ENCODE assay signal across 1 cellular context in the genomic region with DNA sequence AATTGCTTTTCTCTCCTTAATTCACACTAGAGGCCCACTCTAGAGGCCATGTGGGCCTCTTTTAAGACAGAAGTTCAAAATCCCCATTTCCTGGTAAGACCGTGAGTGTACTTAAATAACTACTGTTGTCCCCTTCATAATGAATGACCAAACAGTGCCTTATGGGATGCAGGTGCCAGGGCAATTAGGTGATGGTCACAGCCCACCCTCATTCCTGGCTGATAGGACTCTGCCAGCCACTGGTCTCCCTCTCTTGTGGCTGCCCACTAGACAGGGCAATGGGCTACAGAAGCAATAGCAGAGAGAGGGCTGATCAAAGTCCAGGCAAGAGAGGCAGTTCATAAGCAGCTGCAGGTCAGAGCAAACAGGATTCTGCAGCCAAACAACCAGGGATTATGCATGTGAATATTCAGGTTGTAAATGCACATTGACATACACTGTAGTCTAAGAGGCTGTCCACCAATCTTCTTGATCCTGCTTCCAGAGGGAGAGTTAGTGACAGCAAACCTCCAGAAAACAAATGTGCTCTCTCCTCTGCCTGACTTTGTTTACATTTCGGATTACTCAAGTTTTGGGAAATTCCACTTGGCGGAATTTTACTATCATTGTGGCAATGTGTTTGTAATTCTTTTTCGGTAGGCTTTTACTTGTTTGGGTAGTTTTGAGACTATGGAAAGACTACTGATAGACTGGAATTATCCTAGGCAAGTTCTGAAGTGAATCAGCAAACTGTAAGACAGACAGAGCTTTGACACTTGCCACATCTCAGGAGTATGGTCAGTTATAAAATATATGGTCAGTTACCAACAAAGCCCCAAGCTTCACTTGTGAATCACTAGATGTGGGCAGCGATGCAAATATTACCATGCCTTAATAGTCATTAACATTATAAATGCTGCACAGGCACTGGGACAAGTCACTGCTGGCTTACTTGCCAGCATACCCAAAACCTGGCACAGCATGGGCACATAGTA.
A peak's percentile ranks its signal among the peaks of the same experiment; 100 is the strongest.
TF ChIP-seq lines count a peak whose summit lies in the region.

No MANE protein-coding gene starts in this region.

TF ChIP-seq in HepG2, 621 proteins besides CTCF, POLR2A, EP300 and RAD21 (continued from another document and continues in another):
- TF ChIP-seq THAP8 (CRISPR knock-in tag; IDR thresholded peaks at IDR 0.05; ENCODE audit: borderline replicate concordance) (no peak), ARID3A (IDR thresholded peaks at IDR 0.05; ENCODE audit: low read depth, low read length) (peak; percentile 78), RORA (CRISPR knock-in tag; IDR thresholded peaks at IDR 0.05) (no peak), CEBPG (CRISPR knock-in tag; IDR thresholded peaks at IDR 0.05) (peak; percentile 87), JUNB (CRISPR knock-in tag; IDR thresholded peaks at IDR 0.05; ENCODE audit: borderline replicate concordance) (peak; percentile 56; the same call in 1 of the 2 replicates), ZNF724P (CRISPR knock-in tag; IDR thresholded peaks at IDR 0.05; ENCODE audit: borderline replicate concordance) (no peak), MBNL3 (CRISPR knock-in tag; conservative IDR thresholded peaks at IDR 0.05) (no peak), CBFB (CRISPR knock-in tag; IDR thresholded peaks at IDR 0.05) (no peak; the same call in 1 of the 2 replicates), RCOR2 (CRISPR knock-in tag; IDR thresholded peaks at IDR 0.05) (peak; percentile 66), TIGD3 (CRISPR knock-in tag; IDR thresholded peaks at IDR 0.05; ENCODE audit: borderline replicate concordance) (no peak), CSRNP1 (CRISPR knock-in tag; IDR thresholded peaks at IDR 0.05) (no peak), SRSF4 (IDR thresholded peaks at IDR 0.05; ENCODE audit: low read depth, low read length, poor library complexity, severe bottlenecking) (no peak), ZNF33A (CRISPR knock-in tag; IDR thresholded peaks at IDR 0.05; ENCODE audit: borderline replicate concordance) (no peak), ZNF335 (CRISPR knock-in tag; IDR thresholded peaks at IDR 0.05) (0 out of 2 replicates have a peak, but pooled peaks have one; percentile 20), ZNF296 (CRISPR knock-in tag; conservative IDR thresholded peaks at IDR 0.05) (no peak), ZNF605 (CRISPR knock-in tag; IDR thresholded peaks at IDR 0.05) (peak; percentile 95; the same call in 1 of the 2 replicates), CCAR2 (optimal IDR thresholded peaks at IDR 0.05; ENCODE audit: low read depth, low read length) (peak; percentile 78), ZBTB38 (CRISPR knock-in tag; IDR thresholded peaks at IDR 0.05) (no peak), ZNF558 (CRISPR knock-in tag; IDR thresholded peaks at IDR 0.05; ENCODE audit: borderline replicate concordance) (no peak), ZNF432 (CRISPR knock-in tag; IDR thresholded peaks at IDR 0.05; ENCODE audit: borderline replicate concordance) (no peak), ZNF775 (CRISPR knock-in tag; IDR thresholded peaks at IDR 0.05; ENCODE audit: borderline replicate concordance) (no peak), SOX13 (IDR thresholded peaks at IDR 0.05) (no peak), SOX13 (CRISPR knock-in tag; conservative IDR thresholded peaks at IDR 0.05 in 1 of 2, IDR thresholded peaks at IDR 0.05 in 1 of 2) (no peak; a peak in 2 of 4 replicates), ZNF674 (CRISPR knock-in tag; IDR thresholded peaks at IDR 0.05; ENCODE audit: low read depth) (no peak), NFRKB (IDR thresholded peaks at IDR 0.05) (no peak), SIN3B (IDR thresholded peaks at IDR 0.05; ENCODE audit: low read length) (no peak; the same call in 1 of the 2 replicates), ZNF337 (CRISPR knock-in tag; IDR thresholded peaks at IDR 0.05; ENCODE audit: borderline replicate concordance, low read depth) (peak; percentile 18; the same call in 1 of the 2 replicates), HNRNPLL (IDR thresholded peaks at IDR 0.05; ENCODE audit: low read depth, low read length, poor library complexity, severe bottlenecking) (no peak), ZNF841 (CRISPR knock-in tag; IDR thresholded peaks at IDR 0.05; ENCODE audit: borderline replicate concordance) (no peak), RFX1 (IDR thresholded peaks at IDR 0.05) (no peak)
- TF ChIP-seq, protein P1, sequence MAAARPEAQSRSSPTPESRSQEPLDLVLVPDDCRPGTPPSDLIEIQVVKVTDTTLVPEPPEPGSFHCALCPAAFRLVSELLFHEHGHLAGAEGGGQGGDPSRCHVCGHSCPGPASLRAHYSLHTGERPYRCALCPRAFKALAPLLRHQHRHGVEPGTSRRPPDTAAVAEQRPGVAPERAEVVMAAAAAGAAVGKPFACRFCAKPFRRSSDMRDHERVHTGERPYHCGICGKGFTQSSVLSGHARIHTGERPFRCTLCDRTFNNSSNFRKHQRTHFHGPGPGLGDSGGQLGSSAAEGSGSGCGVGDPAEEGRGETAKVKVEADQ (CRISPR knock-in tag; IDR thresholded peaks at IDR 0.05; ENCODE audit: borderline replicate concordance), result 0 out of 2 replicates have a peak, but pooled peaks have one; percentile 71
- TF ChIP-seq, protein P2, sequence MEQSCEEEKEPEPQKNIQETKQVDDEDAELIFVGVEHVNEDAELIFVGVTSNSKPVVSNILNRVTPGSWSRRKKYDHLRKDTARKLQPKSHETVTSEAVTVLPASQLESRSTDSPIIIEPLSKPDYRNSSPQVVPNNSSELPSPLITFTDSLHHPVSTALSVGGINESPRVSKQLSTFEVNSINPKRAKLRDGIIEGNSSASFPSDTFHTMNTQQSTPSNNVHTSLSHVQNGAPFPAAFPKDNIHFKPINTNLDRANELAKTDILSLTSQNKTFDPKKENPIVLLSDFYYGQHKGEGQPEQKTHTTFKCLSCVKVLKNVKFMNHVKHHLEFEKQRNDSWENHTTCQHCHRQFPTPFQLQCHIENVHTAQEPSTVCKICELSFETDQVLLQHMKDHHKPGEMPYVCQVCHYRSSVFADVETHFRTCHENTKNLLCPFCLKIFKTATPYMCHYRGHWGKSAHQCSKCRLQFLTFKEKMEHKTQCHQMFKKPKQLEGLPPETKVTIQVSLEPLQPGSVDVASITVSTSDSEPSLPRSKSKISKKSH (CRISPR knock-in tag; IDR thresholded peaks at IDR 0.05; ENCODE audit: borderline replicate concordance), result no peak
- TF ChIP-seq, protein P3, sequence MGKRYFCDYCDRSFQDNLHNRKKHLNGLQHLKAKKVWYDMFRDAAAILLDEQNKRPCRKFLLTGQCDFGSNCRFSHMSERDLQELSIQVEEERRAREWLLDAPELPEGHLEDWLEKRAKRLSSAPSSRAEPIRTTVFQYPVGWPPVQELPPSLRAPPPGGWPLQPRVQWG (CRISPR knock-in tag; IDR thresholded peaks at IDR 0.05; ENCODE audit: borderline replicate concordance, low read depth), result no peak
- TF ChIP-seq, protein P4, sequence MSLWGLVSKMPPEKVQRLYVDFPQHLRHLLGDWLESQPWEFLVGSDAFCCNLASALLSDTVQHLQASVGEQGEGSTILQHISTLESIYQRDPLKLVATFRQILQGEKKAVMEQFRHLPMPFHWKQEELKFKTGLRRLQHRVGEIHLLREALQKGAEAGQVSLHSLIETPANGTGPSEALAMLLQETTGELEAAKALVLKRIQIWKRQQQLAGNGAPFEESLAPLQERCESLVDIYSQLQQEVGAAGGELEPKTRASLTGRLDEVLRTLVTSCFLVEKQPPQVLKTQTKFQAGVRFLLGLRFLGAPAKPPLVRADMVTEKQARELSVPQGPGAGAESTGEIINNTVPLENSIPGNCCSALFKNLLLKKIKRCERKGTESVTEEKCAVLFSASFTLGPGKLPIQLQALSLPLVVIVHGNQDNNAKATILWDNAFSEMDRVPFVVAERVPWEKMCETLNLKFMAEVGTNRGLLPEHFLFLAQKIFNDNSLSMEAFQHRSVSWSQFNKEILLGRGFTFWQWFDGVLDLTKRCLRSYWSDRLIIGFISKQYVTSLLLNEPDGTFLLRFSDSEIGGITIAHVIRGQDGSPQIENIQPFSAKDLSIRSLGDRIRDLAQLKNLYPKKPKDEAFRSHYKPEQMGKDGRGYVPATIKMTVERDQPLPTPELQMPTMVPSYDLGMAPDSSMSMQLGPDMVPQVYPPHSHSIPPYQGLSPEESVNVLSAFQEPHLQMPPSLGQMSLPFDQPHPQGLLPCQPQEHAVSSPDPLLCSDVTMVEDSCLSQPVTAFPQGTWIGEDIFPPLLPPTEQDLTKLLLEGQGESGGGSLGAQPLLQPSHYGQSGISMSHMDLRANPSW (CRISPR knock-in tag; IDR thresholded peaks at IDR 0.05; ENCODE audit: borderline replicate concordance), result 0 out of 2 replicates have a peak, but pooled peaks have one; percentile 31
- TF ChIP-seq, protein P5, sequence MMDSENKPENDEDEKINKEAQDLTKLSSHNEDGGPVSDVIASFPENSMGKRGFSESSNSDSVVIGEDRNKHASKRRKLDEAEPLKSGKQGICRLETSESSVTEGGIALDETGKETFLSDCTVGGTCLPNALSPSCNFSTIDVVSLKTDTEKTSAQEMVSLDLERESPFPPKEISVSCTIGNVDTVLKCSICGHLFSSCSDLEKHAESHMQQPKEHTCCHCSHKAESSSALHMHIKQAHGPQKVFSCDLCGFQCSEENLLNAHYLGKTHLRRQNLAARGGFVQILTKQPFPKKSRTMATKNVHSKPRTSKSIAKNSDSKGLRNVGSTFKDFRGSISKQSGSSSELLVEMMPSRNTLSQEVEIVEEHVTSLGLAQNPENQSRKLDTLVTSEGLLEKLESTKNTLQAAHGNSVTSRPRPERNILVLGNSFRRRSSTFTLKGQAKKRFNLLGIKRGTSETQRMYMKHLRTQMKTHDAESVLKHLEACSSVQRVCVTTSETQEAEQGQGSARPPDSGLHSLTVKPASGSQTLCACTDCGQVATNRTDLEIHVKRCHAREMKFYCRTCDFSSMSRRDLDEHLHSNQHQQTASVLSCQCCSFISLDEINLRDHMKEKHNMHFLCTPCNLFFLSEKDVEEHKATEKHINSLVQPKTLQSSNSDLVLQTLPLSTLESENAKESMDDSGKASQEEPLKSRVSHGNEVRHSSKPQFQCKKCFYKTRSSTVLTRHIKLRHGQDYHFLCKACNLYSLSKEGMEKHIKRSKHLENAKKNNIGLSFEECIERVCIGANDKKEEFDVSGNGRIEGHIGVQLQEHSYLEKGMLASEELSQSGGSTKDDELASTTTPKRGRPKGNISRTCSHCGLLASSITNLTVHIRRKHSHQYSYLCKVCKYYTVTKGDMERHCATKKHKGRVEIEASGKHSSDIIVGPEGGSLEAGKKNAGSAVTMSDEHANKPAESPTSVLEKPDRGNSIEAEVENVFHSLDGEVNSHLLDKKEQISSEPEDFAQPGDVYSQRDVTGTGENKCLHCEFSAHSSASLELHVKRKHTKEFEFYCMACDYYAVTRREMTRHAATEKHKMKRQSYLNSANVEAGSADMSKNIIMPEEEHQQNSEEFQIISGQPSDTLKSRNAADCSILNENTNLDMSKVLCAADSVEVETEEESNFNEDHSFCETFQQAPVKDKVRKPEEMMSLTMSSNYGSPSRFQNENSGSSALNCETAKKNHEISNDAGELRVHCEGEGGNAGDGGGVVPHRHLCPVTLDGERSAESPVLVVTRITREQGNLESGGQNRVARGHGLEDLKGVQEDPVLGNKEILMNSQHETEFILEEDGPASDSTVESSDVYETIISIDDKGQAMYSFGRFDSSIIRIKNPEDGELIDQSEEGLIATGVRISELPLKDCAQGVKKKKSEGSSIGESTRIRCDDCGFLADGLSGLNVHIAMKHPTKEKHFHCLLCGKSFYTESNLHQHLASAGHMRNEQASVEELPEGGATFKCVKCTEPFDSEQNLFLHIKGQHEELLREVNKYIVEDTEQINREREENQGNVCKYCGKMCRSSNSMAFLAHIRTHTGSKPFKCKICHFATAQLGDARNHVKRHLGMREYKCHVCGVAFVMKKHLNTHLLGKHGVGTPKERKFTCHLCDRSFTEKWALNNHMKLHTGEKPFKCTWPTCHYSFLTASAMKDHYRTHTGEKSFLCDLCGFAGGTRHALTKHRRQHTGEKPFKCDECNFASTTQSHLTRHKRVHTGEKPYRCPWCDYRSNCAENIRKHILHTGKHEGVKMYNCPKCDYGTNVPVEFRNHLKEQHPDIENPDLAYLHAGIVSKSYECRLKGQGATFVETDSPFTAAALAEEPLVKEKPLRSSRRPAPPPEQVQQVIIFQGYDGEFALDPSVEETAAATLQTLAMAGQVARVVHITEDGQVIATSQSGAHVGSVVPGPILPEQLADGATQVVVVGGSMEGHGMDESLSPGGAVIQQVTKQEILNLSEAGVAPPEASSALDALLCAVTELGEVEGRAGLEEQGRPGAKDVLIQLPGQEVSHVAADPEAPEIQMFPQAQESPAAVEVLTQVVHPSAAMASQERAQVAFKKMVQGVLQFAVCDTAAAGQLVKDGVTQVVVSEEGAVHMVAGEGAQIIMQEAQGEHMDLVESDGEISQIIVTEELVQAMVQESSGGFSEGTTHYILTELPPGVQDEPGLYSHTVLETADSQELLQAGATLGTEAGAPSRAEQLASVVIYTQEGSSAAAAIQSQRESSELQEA (CRISPR knock-in tag; IDR thresholded peaks at IDR 0.05; ENCODE audit: not compliant biosample characterization), result no peak
